ENCODE assay signal across 24 cellular contexts in the genomic region with DNA sequence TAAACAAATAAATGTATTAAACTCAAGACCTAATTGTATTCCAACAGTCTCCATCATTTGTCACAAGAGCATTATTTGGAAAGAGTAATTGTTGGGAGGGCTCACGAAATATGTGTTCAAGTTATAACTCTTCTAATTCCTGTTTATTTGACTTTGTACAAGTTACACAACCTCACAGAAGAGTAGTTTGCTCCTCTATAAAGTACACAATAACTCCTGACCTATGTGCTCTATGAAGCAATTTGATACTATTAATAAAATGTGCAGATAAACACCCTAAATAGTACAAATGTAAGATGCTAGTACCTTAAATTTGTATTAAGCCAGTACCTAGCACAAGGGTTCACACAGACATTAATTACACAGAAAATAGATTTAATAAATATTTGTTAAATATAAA.
DNase-seq lines count a peak whose midpoint lies in the region; ATAC-seq and TF ChIP-seq lines count a peak whose summit lies in the region.
"Had no signal": no experiment of that assay in that cellular context is flagged by ENCODE, and none has a peak within 500 bp of the region (broad histone marks: within the 10 kb centered on the region; RNA-seq: fewer than 3 reads in every experiment).

No MANE protein-coding gene starts in this region.

- H3K9me3 ChIP-seq in left ventricle myocardium inferior (replicated peaks) (no peaks in the 10 kb centered on the region), right atrium auricular region (no peaks in the 10 kb centered on the region), right lobe of liver (no peaks in the 10 kb centered on the region)
- H3K9me3 ChIP-seq: A549; BE2C; BLaER1 treated with 17β-estradiol and CSF1 and Interleukin-3, amounts not matched to agents 10 nM and 100 nM; HAP-1 had no signal

- H3K4me1 ChIP-seq in left ventricle myocardium inferior (peaks cover 12% of the 10 kb centered on the region), right atrium auricular region (no peaks in the 10 kb centered on the region), right lobe of liver (peaks cover 0 to 18% (median 5%) of the 10 kb centered on the region in 4 donors)
- H3K4me1 ChIP-seq: A549; BE2C; BLaER1 treated with 17β-estradiol and CSF1 and Interleukin-3, amounts not matched to agents 10 nM and 100 nM; HAP-1 had no signal

- H3K27ac ChIP-seq in left ventricle myocardium inferior (replicated peaks) (peak overlapping the region; percentile 17), right atrium auricular region (no peak overlapping the region), 22Rv1 (peak overlapping the region; percentile 32; the same call in 1 of the 2 replicates), right lobe of liver (peak overlapping the region in 2 of 3 donors; percentile 59 to 69)
- H3K27ac ChIP-seq: A549; BLaER1 treated with 17β-estradiol and CSF1 and Interleukin-3, amounts not matched to agents 10 nM and 100 nM had no signal

- DNase-seq in NCI-H510A treated with DMSO at 0.1 percent for 48 hours (lab: John Stamatoyannopoulos, UW) (peak; percentile 3), NCI-H510A (lab: John Stamatoyannopoulos, UW) (no peak), left ventricle myocardium inferior (no peak), right atrium auricular region (ENCODE audit: low spot score) (no peak), right lobe of liver (no peak), RPMI8226 (no peak)
- DNase-seq: 8988T; ACHN; AML-193; BE2C; CD4-positive, alpha-beta T cell; CD8-positive, alpha-beta memory T cell; DMS 273 treated with DMSO at 0.1 percent for 48 hours; DMS79; EL; GDM1; GOT3; HFFc6 had no signal

- intact Hi-C loops in left ventricle myocardium inferior (cut with micrococcal nuclease) = no loop called here
- intact Hi-C loops in right lobe of liver (cut with DNase I) = no loop called here

- H3K4me3 ChIP-seq in left ventricle myocardium inferior (no peak overlapping the region), right atrium auricular region (no peak overlapping the region), right lobe of liver (no peak overlapping the region)
- H3K4me3 ChIP-seq: A549; BLaER1 treated with 17β-estradiol and CSF1 and Interleukin-3, amounts not matched to agents 10 nM and 100 nM; GM12878; HAP-1 had no signal

- H3K27me3 ChIP-seq in left ventricle myocardium inferior (ENCODE audit: low read depth) (no peaks in the 10 kb centered on the region), right atrium auricular region (no peaks in the 10 kb centered on the region), right lobe of liver (no peaks in the 10 kb centered on the region)
- H3K27me3 ChIP-seq: BLaER1 treated with 17β-estradiol and CSF1 and Interleukin-3, amounts not matched to agents 10 nM and 100 nM had no signal

- ATAC-seq in right lobe of liver (peak; percentile 95 to 99 (median 97)), GM19324 (IDR thresholded peaks at IDR 0.05; ENCODE audit: low FRiP score, unreplicated experiment) (no peak)
- ATAC-seq: A549, GM12878 had no signal

- H3K36me3 ChIP-seq in left ventricle myocardium inferior (no peaks in the 10 kb centered on the region), right atrium auricular region (no peaks in the 10 kb centered on the region), right lobe of liver (no peaks in the 10 kb centered on the region)
- H3K36me3 ChIP-seq: BE2C; BLaER1 treated with 17β-estradiol and CSF1 and Interleukin-3, amounts not matched to agents 10 nM and 100 nM; HAP-1 had no signal

- no peak for TF ChIP-seq CTCF in left ventricle myocardium inferior (IDR thresholded peaks at IDR 0.05; ENCODE audit: borderline replicate concordance)
- no peak for TF ChIP-seq CTCF in right atrium auricular region (IDR thresholded peaks at IDR 0.05)
- TF ChIP-seq CTCF in 22Rv1 (IDR thresholded peaks at IDR 0.05) = no peak
- no peak for TF ChIP-seq CTCF in right lobe of liver (IDR thresholded peaks at IDR 0.05)

- no peak for TF ChIP-seq POLR2A in right lobe of liver (IDR thresholded peaks at IDR 0.05)

- 33% methylated on average over 1 of the region's 1 CpG for WGBS in right lobe of liver (ENCODE audit: insufficient coverage, low coverage, low lambda C conversion rate, missing lambda C conversion rate)

Comparison
In these comparisons a context has a peak if more than half of its experiments do, and no peak if none do; other contexts are left out.
1. H3K27ac ChIP-seq: peak in left ventricle myocardium inferior (single experiment), 22Rv1 (single experiment) and right lobe of liver (2 of 3); none in right atrium auricular region (0 of 2).